Comparison of ENCODE assay signal across 21 cellular contexts in the genomic region with DNA sequence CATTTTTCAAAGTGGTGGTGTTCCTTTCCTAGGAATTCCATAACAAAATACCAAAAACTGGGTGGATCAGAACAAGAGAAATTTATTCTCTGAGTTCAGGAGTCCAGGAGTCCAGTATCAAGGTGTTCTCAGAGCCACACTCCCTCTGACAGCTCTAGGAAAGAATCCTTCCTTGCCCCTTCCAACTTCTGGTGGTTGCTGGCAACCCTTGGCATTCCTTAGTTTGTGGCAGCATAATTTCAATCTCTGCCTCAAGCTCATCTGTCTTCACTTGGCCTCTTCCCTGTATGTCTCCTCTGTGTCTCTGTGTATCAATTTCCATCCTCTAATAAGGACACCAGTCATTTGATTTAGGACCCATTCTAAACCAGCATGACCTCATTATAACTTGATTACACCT.
DNase-seq lines count a peak whose midpoint lies in the region; TF ChIP-seq lines count a peak whose summit lies in the region.
"Had no signal": no experiment of that assay in that cellular context is flagged by ENCODE, and none has a peak within 500 bp of the region (broad histone marks: within the 10 kb centered on the region; RNA-seq: fewer than 3 reads in every experiment).

No MANE protein-coding gene starts in this region.

- no peaks in the 10 kb centered on the region for H3K27me3 Mint-ChIP-seq in mesothelial cell of epicardium (ENCODE audit: low read depth)
- H3K27me3 Mint-ChIP-seq: CD4-positive, CD25-positive, alpha-beta regulatory T cell; CD8-positive, alpha-beta memory T cell; IgD-negative memory B cell had no signal

- no peak overlapping the region for H4K12ac ChIP-seq in trophoblast cell (ENCODE audit: low read depth, low read length)

- H2AK5ac ChIP-seq in trophoblast cell (ENCODE audit: low read length): no peak overlapping the region

- H3K4me1 Mint-ChIP-seq in mesothelial cell of epicardium: peaks cover 23% of the 10 kb centered on the region
- H3K4me1 Mint-ChIP-seq: CD4-positive, CD25-positive, alpha-beta regulatory T cell; CD8-positive, alpha-beta memory T cell; IgD-negative memory B cell had no signal

- H3K27ac ChIP-seq in trophoblast cell (ENCODE audit: low read depth, low read length) (no peak overlapping the region), substantia nigra (ENCODE audit: low read depth, low read length, poor library complexity, severe bottlenecking) (no peak overlapping the region)

- H3K4me2 ChIP-seq in trophoblast cell (ENCODE audit: low read length): no peak overlapping the region

- H2AFZ ChIP-seq in trophoblast cell (ENCODE audit: insufficient read depth, low read length, poor library complexity): no peak overlapping the region

- H2BK120ac ChIP-seq in trophoblast cell (ENCODE audit: insufficient read depth, low read length, poor library complexity): no peak overlapping the region

- peak overlapping the region; percentile 26 for H3K27ac Mint-ChIP-seq in mesothelial cell of epicardium
- H3K27ac Mint-ChIP-seq: CD4-positive, CD25-positive, alpha-beta regulatory T cell; CD8-positive, alpha-beta memory T cell; IgD-negative memory B cell had no signal

- no peak overlapping the region for H3K18ac ChIP-seq in trophoblast cell (ENCODE audit: low read length)

- TF ChIP-seq CTCF in AG10803 (conservative IDR thresholded peaks at IDR 0.05; ENCODE audit: low read length): no peak
- no peak for TF ChIP-seq CTCF in mesothelial cell of epicardium (IDR thresholded peaks at IDR 0.05; ENCODE audit: unreplicated experiment)

- no peak overlapping the region for H3K23ac ChIP-seq in trophoblast cell (ENCODE audit: low read length)

- no peak overlapping the region for H3K4me3 Mint-ChIP-seq in mesothelial cell of epicardium
- H3K4me3 Mint-ChIP-seq: CD4-positive, CD25-positive, alpha-beta regulatory T cell; CD8-positive, alpha-beta memory T cell; IgD-negative memory B cell had no signal

- no peak overlapping the region for H3K4ac ChIP-seq in trophoblast cell (ENCODE audit: low read depth, low read length)

- H4K91ac ChIP-seq in trophoblast cell (ENCODE audit: low read depth, low read length): peak overlapping the region; percentile 47

- no peak overlapping the region for H3K14ac ChIP-seq in trophoblast cell (ENCODE audit: low read length)

- H4K8ac ChIP-seq in trophoblast cell (ENCODE audit: low read depth, low read length): no peak overlapping the region

- no peaks in the 10 kb centered on the region for H3K79me2 ChIP-seq in trophoblast cell (ENCODE audit: control insufficient read depth, insufficient read depth, low read length, poor library complexity)

- no peak overlapping the region for H2BK5ac ChIP-seq in trophoblast cell (ENCODE audit: low read depth, low read length, poor library complexity)

- H3K79me1 ChIP-seq in trophoblast cell (ENCODE audit: low read length): peaks cover 4% of the 10 kb centered on the region

- no peak overlapping the region for H3K9ac ChIP-seq in trophoblast cell (ENCODE audit: low read length)

- H3K36me3 Mint-ChIP-seq in mesothelial cell of epicardium: no peaks in the 10 kb centered on the region
- H3K36me3 Mint-ChIP-seq: CD4-positive, CD25-positive, alpha-beta regulatory T cell; CD8-positive, alpha-beta memory T cell had no signal

- no peaks in the 10 kb centered on the region for H3K9me3 ChIP-seq in trophoblast cell (ENCODE audit: insufficient read depth, low read depth, low read length)
- H3K9me3 ChIP-seq: BE2C had no signal

- no peaks in the 10 kb centered on the region for H3K36me3 ChIP-seq in trophoblast cell (ENCODE audit: control insufficient read depth in 1 of 2, insufficient read depth in 2 of 2, low read length in 2 of 2)
- H3K36me3 ChIP-seq: BE2C had no signal

- H3K4me1 ChIP-seq in trophoblast cell (ENCODE audit: control insufficient read depth in 1 of 2, insufficient read depth in 2 of 2, low read length in 2 of 2): no peaks in the 10 kb centered on the region
- H3K4me1 ChIP-seq: BE2C had no signal

- no peaks in the 10 kb centered on the region for H3K27me3 ChIP-seq in trophoblast cell (ENCODE audit: insufficient read depth, low read length)
- H3K27me3 ChIP-seq: BE2C had no signal

- H2BK12ac ChIP-seq in trophoblast cell (ENCODE audit: low read length): no peak overlapping the region

- H3K4me3 ChIP-seq in AG10803 (ENCODE audit: low read length) (no peak overlapping the region), trophoblast cell (ENCODE audit: low read depth, low read length) (no peak overlapping the region)
- H3K4me3 ChIP-seq: GM12878 had no signal

- peak; percentile 17 for DNase-seq in AG10803 (ENCODE audit: low read depth)
- peak; percentile 18 for DNase-seq in M059J (ENCODE audit: low read depth)
- no peak for DNase-seq in mesothelial cell of epicardium (ENCODE audit: low spot score in 2 of 2, unreplicated experiment in 2 of 2)
- no peak for DNase-seq in trophoblast cell
- no peak for DNase-seq in NCI-H146 (lab: John Stamatoyannopoulos, UW)
- DNase-seq in substantia nigra (lab: John Stamatoyannopoulos, UW): no peak
- DNase-seq in globus pallidus (ENCODE audit: low spot score): no peak
- no peak for DNase-seq in NCI-H748 treated with DMSO at 0.1 percent for 48 hours (lab: John Stamatoyannopoulos, UW)
- DNase-seq: 8988T; BE2C; C1 segment of cervical spinal cord; CD4-positive, CD25-positive, alpha-beta regulatory T cell; CD8-positive, alpha-beta memory T cell; COR-L47; DMS 273 treated with DMSO at 0.1 percent for 48 hours; DMS53; DND-41; EL; HCEC 1CT had no signal

- H3K9me3 Mint-ChIP-seq in mesothelial cell of epicardium: peaks cover 4% of the 10 kb centered on the region

Comparison
In these comparisons a context has a peak if more than half of its experiments do, and no peak if none do; other contexts are left out.
1. DNase-seq: peak in AG10803 (single experiment) and M059J (single experiment); none in mesothelial cell of epicardium (0 of 2), trophoblast cell (0 of 2), NCI-H146 (single experiment), substantia nigra (0 of 49), globus pallidus (single experiment) and NCI-H748 treated with DMSO at 0.1 percent for 48 hours (single experiment).